ENCODE assay signal across 14 cellular contexts in the genomic region with DNA sequence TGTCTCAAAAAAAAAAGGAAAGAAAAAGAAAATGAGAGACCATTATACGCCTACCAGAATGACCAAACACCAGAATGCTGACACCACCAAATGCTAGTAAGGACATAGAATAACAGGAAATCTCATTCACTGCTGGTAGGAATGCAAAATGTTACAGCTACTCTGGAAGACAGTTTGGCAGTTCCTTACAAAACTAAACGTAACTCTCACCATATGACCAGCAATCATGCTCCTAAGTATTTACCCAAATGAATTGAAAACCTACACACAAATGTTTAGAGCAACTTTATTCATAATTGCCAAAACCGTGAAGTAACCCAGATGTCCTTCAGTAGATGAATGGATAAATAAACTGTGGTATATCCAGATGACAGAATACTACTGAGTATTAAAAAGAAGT. TPM values are rescaled to one million over a fixed set of nuclear protein-coding genes. Genes with fewer than 3 reads are reported as not detected.
DNase-seq lines count a peak whose midpoint lies in the region; ATAC-seq, FAIRE-seq and TF ChIP-seq lines count a peak whose summit lies in the region.
"Had no signal": no experiment of that assay in that cellular context is flagged by ENCODE, and none has a peak within 500 bp of the region (broad histone marks: within the 10 kb centered on the region; RNA-seq: fewer than 3 reads in every experiment).

No MANE protein-coding gene starts in this region.

- peak overlapping the region; percentile 72 for H3K27ac Mint-ChIP-seq in chondrocyte (ENCODE audit: unreplicated experiment)
- H3K27ac Mint-ChIP-seq: activated naive CD4-positive, alpha-beta T cell treated with anti-CD3 and anti-CD28 coated beads, Interleukin-2, amount 10 ng/mL, durations not matched to agents 7 days and 5 days; stimulated activated naive CD8-positive, alpha-beta T cell treated with anti-CD3 and anti-CD28 coated beads, Interleukin-15, amount 100 ng/mL, for 72 hours had no signal

- H3K4me3 ChIP-seq in gastroesophageal sphincter (no peak overlapping the region), spleen (no peak overlapping the region)

- H3K36me3 Mint-ChIP-seq in chondrocyte (ENCODE audit: low read depth): no peaks in the 10 kb centered on the region
- H3K36me3 Mint-ChIP-seq: activated naive CD4-positive, alpha-beta T cell treated with anti-CD3 and anti-CD28 coated beads, Interleukin-2, amount 10 ng/mL, durations not matched to agents 7 days and 5 days had no signal

- no peaks in the 10 kb centered on the region for H3K27me3 Mint-ChIP-seq in chondrocyte (ENCODE audit: low read depth)
- H3K27me3 Mint-ChIP-seq: stimulated activated naive CD8-positive, alpha-beta T cell treated with anti-CD3 and anti-CD28 coated beads, Interleukin-15, amount 100 ng/mL, for 72 hours had no signal

- peak overlapping the region; percentile 10 to 70 (median 64) for H3K27ac ChIP-seq in gastroesophageal sphincter
- peak overlapping the region in 6 of 8 donors; percentile 32 to 78 (median 70) for H3K27ac ChIP-seq in spleen

- WGBS in gastroesophageal sphincter (ENCODE audit: low coverage in 1 of 2), 2 donors: 6 to 31% methylated on average over 2 to 3 of the region's 3 CpGs
- 48 to 67% (median 53%) methylated on average over 3 of the region's 3 CpGs for WGBS in spleen, 5 donors

- TF ChIP-seq EP300 in gastroesophageal sphincter (IDR thresholded peaks at IDR 0.05): no peak

- intact Hi-C loops in spleen (cut with DNase I; ENCODE audit: low total_unique reads): no loop called here

- H3K4me1 ChIP-seq in gastroesophageal sphincter (peaks cover 0 to 48% (median 20%) of the 10 kb centered on the region in 3 donors), spleen (peaks cover 7 to 70% (median 23%) of the 10 kb centered on the region in 6 donors)
- H3K4me1 ChIP-seq: BE2C had no signal

- no peak for FAIRE-seq in GM12892 (lab: Jason Lieb, UNC)

- ATAC-seq in gastroesophageal sphincter: peak; percentile 61
- ATAC-seq: stimulated activated naive CD8-positive, alpha-beta T cell treated with anti-CD3 and anti-CD28 coated beads, Interleukin-15, amount 100 ng/mL, for 72 hours had no signal

- H3K4me1 Mint-ChIP-seq in chondrocyte (ENCODE audit: low read depth): peaks cover 40% of the 10 kb centered on the region

- no peaks in the 10 kb centered on the region for H3K9me3 ChIP-seq in gastroesophageal sphincter
- no peaks in the 10 kb centered on the region for H3K9me3 ChIP-seq in spleen
- H3K9me3 ChIP-seq: BE2C had no signal

- H3K27me3 ChIP-seq in gastroesophageal sphincter (no peaks in the 10 kb centered on the region), spleen (replicated peaks in 1 of 7) (no peaks in the 10 kb centered on the region)
- H3K27me3 ChIP-seq: BE2C had no signal

- no peak overlapping the region for H3K4me3 Mint-ChIP-seq in chondrocyte (ENCODE audit: unreplicated experiment)
- H3K4me3 Mint-ChIP-seq: activated naive CD4-positive, alpha-beta T cell treated with anti-CD3 and anti-CD28 coated beads, Interleukin-2, amount 10 ng/mL, durations not matched to agents 7 days and 5 days; stimulated activated naive CD8-positive, alpha-beta T cell treated with anti-CD3 and anti-CD28 coated beads, Interleukin-15, amount 100 ng/mL, for 72 hours had no signal

- H3K36me3 ChIP-seq in gastroesophageal sphincter (no peaks in the 10 kb centered on the region), spleen (peaks cover 0 to 3% (median 0%) of the 10 kb centered on the region in 6 donors)

- peak; percentile 70 for TF ChIP-seq CTCF in chondrocyte (IDR thresholded peaks at IDR 0.05)
- peak in 2 of 4 experiments; percentile 25 to 39 for TF ChIP-seq CTCF in gastroesophageal sphincter (IDR thresholded peaks at IDR 0.05)
- no peak for TF ChIP-seq CTCF in spleen (IDR thresholded peaks at IDR 0.05 in 8 of 11, conservative IDR thresholded peaks at IDR 0.05 in 3 of 11)

- TF ChIP-seq POLR2A in gastroesophageal sphincter (IDR thresholded peaks at IDR 0.05) (no peak), spleen (IDR thresholded peaks at IDR 0.05) (no peak), GM12892 (IDR thresholded peaks at IDR 0.05; ENCODE audit: low read depth, low read length) (no peak)

- H3K9me3 Mint-ChIP-seq in chondrocyte (ENCODE audit: low read depth): no peaks in the 10 kb centered on the region
- H3K9me3 Mint-ChIP-seq: activated naive CD4-positive, alpha-beta T cell treated with anti-CD3 and anti-CD28 coated beads, Interleukin-2, amount 10 ng/mL, durations not matched to agents 7 days and 5 days; stimulated activated naive CD8-positive, alpha-beta T cell treated with anti-CD3 and anti-CD28 coated beads, Interleukin-15, amount 100 ng/mL, for 72 hours had no signal

- DNase-seq in EH (ENCODE audit: low read depth) (peak; percentile 39), chondrocyte (ENCODE audit: low spot score) (no peak), spleen (no peak), NOMO-1 treated with DMSO at 0.1 percent for 48 hours (lab: John Stamatoyannopoulos, UW; ENCODE audit: unreplicated experiment) (no peak), NOMO-1 treated with dmso at 0.1 percent for 144 hours (lab: John Stamatoyannopoulos, UW; ENCODE audit: unreplicated experiment) (no peak), GM12892 (ENCODE audit: insufficient read length) (no peak)
- no peak for DNase-seq in activated effector memory CD4-positive, alpha-beta T cell treated with Interleukin-2 at 50 U/mL for 16 hours
- DNase-seq: activated naive CD4-positive, alpha-beta T cell treated with anti-CD3 and anti-CD28 coated beads, Interleukin-2, amount 10 ng/mL, durations not matched to agents 7 days and 5 days; BE2C; effector CD4-positive, alpha-beta T cell; midbrain; stimulated activated naive CD8-positive, alpha-beta T cell treated with anti-CD3 and anti-CD28 coated beads, Interleukin-15, amount 100 ng/mL, for 72 hours; T-helper 2 cell had no signal

RNA-seq across cellular contexts. Expression of a gene that starts 7.2 kb away (rescaled TPM):
- total RNA-seq in chondrocyte (17.7 to 21.8 TPM (median 21.0 TPM) in 3 replicates), gastroesophageal sphincter (10 to 100 TPM; 11.1 to 66.1 (median 33.9) TPM), spleen (10 to 100 TPM; 24.8 to 76.1 (median 43.2) TPM)
- polyA plus RNA-seq in spleen: 10 to 100 TPM; 19.7 to 26.1 (median 24.7) TPM
- polyA plus RNA-seq in GM12892 (2012; ENCODE audit: missing spikeins): 28.9 TPM
